In the genomic region with DNA sequence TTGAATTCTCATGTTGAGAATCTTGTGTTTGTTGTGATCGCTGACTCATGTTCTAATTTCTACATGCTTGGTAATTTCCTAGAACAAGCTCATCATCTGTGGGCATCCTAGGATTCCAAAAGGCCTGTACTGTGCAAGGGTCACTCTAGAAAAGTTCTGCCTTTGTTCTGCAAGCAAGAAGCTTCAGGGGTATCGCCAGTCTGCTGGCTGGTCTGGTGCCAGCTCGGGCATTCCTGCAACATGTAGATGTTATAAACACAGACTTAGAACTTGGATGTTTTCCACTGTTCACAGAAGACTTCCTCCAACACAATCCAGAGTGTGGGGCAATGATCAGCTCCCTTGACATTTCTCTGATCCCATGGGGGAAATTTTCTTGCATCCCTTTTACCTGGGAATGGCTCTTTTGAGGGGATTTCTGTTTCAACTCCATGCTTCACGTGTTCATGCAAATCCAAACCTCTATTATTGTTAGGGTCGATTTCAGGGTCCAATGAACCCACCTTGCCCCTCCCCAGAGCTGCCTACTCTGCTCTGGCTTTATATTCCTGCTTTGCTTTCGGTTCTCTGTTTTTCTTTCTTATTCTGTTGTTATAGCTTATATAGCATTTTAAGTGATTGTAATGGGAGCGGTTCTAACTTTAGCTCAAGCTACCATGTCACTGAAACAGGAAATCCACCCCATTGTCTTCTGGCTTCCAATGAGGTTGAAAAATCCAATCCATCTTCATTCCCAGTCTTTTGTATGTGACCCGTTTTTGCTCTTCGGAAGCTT, we compare ENCODE assay signal across 13 cellular contexts. TPM values are rescaled to one million over a fixed set of nuclear protein-coding genes. Genes with fewer than 3 reads are reported as not detected.
DNase-seq lines count a peak whose midpoint lies in the region; ATAC-seq and TF ChIP-seq lines count a peak whose summit lies in the region.
"Had no signal": no experiment of that assay in that cellular context is flagged by ENCODE, and none has a peak within 500 bp of the region (broad histone marks: within the 10 kb centered on the region; RNA-seq: fewer than 3 reads in every experiment).

No MANE protein-coding gene starts in this region.

- H3K27ac ChIP-seq in BLaER1: no peak overlapping the region
- no peak overlapping the region for H3K27ac ChIP-seq in OCI-LY3 (ENCODE audit: low read length)
- H3K27ac ChIP-seq in PC-9: no peak overlapping the region
- H3K27ac ChIP-seq: ovary had no signal

- BruUV-seq in PC-9 (replicated peaks; lab: Mats Ljungman, UMichigan): no TSS peak

- H3K9ac ChIP-seq in BLaER1 (no peak overlapping the region), OCI-LY3 (ENCODE audit: low read length) (no peak overlapping the region)

- DNase-seq in fibroblast of mammary gland (ENCODE audit: low read depth): peak; percentile 65
- no peak for DNase-seq in omental fat pad (ENCODE audit: low spot score)
- no peak for DNase-seq in PC-9
- no peak for DNase-seq in NCI-H2029 (lab: John Stamatoyannopoulos, UW)
- DNase-seq: activated CD4-positive, alpha-beta memory T cell treated with anti-CD3 and anti-CD28 coated beads for 36 hours; CD4-positive, alpha-beta memory T cell; effector CD8-positive, alpha-beta T cell; ovary had no signal

- peaks cover 8% of the 10 kb centered on the region for H3K36me3 ChIP-seq in BLaER1
- no peaks in the 10 kb centered on the region for H3K36me3 ChIP-seq in OCI-LY3 (replicated peaks; ENCODE audit: low read depth, low read length)
- no peaks in the 10 kb centered on the region for H3K36me3 ChIP-seq in PC-9 (ENCODE audit: low read depth)
- H3K36me3 ChIP-seq: ovary had no signal

- H3K4me1 ChIP-seq in BLaER1: peaks cover 46% of the 10 kb centered on the region
- peaks cover 10% of the 10 kb centered on the region for H3K4me1 ChIP-seq in OCI-LY3 (ENCODE audit: low read length)
- no peaks in the 10 kb centered on the region for H3K4me1 ChIP-seq in PC-9 (replicated peaks; ENCODE audit: insufficient read depth)

- H3K4me2 ChIP-seq in BLaER1 (peak overlapping the region; percentile 59), OCI-LY3 (ENCODE audit: low read length) (peak overlapping the region; percentile 7; the same call in 1 of the 2 replicates), PC-9 (no peak overlapping the region)

- no peak overlapping the region for H3K4me3 ChIP-seq in BLaER1
- no peak overlapping the region for H3K4me3 ChIP-seq in OCI-LY3 (ENCODE audit: low read length)
- H3K4me3 ChIP-seq in fibroblast of mammary gland (ENCODE audit: control insufficient read depth, low read depth, low read length): no peak overlapping the region
- no peak overlapping the region for H3K4me3 ChIP-seq in PC-9
- H3K4me3 ChIP-seq: ovary, tibial nerve had no signal

- H2AFZ ChIP-seq in OCI-LY3 (ENCODE audit: low read depth, low read length) (no peak overlapping the region), PC-9 (no peak overlapping the region)

- peaks cover 59% of the 10 kb centered on the region for H4K20me1 ChIP-seq in BLaER1
- peaks cover 27% of the 10 kb centered on the region for H4K20me1 ChIP-seq in OCI-LY3 (ENCODE audit: insufficient read depth, low read length)
- no peaks in the 10 kb centered on the region; the same call in 1 of the 2 replicates for H4K20me1 ChIP-seq in PC-9 (ENCODE audit: insufficient read depth)

- ATAC-seq in omental fat pad (ENCODE audit: low FRiP score): peak; percentile 44
- ATAC-seq in GM19324 (IDR thresholded peaks at IDR 0.05; ENCODE audit: low FRiP score, unreplicated experiment): no peak
- no peak for ATAC-seq in GM21529 (IDR thresholded peaks at IDR 0.05; ENCODE audit: unreplicated experiment)

- no peaks in the 10 kb centered on the region for H3K27me3 ChIP-seq in BLaER1
- no peaks in the 10 kb centered on the region for H3K27me3 ChIP-seq in OCI-LY3 (ENCODE audit: low read depth, low read length)
- H3K27me3 ChIP-seq in PC-9 (ENCODE audit: insufficient read depth, low read depth): no peaks in the 10 kb centered on the region
- H3K27me3 ChIP-seq: ovary, tibial nerve had no signal

- CTCF ChIA-PET in PC-9 (lab: Charles Lee): interaction anchor here (0.6 to 0.8 kb wide), 2 partner anchors 31 to 67 kb away, joined by 3 to 4 read pairs; no protein-coding TSS in a partner anchor

- H3K9me3 ChIP-seq in BLaER1 (no peaks in the 10 kb centered on the region; the same call in 1 of the 2 replicates), OCI-LY3 (ENCODE audit: insufficient read depth, low read length) (no peaks in the 10 kb centered on the region), PC-9 (ENCODE audit: insufficient read depth, low read depth) (no peaks in the 10 kb centered on the region)
- H3K9me3 ChIP-seq: ovary, tibial nerve had no signal

- H3K9me2 ChIP-seq in PC-9 (ENCODE audit: insufficient read depth): no peaks in the 10 kb centered on the region

- H3K79me2 ChIP-seq in OCI-LY3 (ENCODE audit: low read length) (peaks cover 42% of the 10 kb centered on the region), PC-9 (ENCODE audit: low read depth) (peaks cover 5% of the 10 kb centered on the region)

- H3F3A ChIP-seq in PC-9 (ENCODE audit: insufficient read depth, low read depth): peaks cover 3% of the 10 kb centered on the region; the same call in 1 of the 2 replicates

- POLR2A ChIA-PET in PC-9 (lab: Charles Lee; ENCODE audit: unreplicated experiment): no interaction called here

- intact Hi-C loops in PC-9 (cut with micrococcal nuclease; ENCODE audit: unreplicated experiment): no loop called here

- TF ChIP-seq CTCF in OCI-LY3 (IDR thresholded peaks at IDR 0.05; ENCODE audit: low read depth, low read length): no peak
- no peak for TF ChIP-seq CTCF in fibroblast of mammary gland (conservative IDR thresholded peaks at IDR 0.05; ENCODE audit: control insufficient read depth, insufficient read depth, low read depth, low read length)
- TF ChIP-seq CTCF in omental fat pad (IDR thresholded peaks at IDR 0.05): no peak
- no peak for TF ChIP-seq CTCF in PC-9 (conservative IDR thresholded peaks at IDR 0.05)

RNA-seq across cellular contexts. Expression of gene UBE2O, which starts 25.3 kb away (rescaled TPM):
- total RNA-seq in omental fat pad: 10 to 100 TPM; 12.5 to 27.5 (median 20.0) TPM
- total RNA-seq in PC-9 (2021): 27.4 and 28.0 TPM in 2 replicates

RNA-seq across cellular contexts. Expression of gene AANAT, which starts 39.8 kb away (rescaled TPM):
- not detected for total RNA-seq in omental fat pad
- 0.65 TPM in 1 of 2 replicates, not detected in the other for total RNA-seq in PC-9 (2021)
- total RNA-seq: activated CD4-positive, alpha-beta memory T cell treated with anti-CD3 and anti-CD28 coated beads for 36 hours; CD4-positive, alpha-beta memory T cell; ovary; tibial nerve had no signal

RNA-seq across cellular contexts. Expression of gene SPHK1, which starts 43.2 kb away (rescaled TPM):
- total RNA-seq in omental fat pad: 100 to 1,000 TPM in 1 of 4 donors, 10 to 100 TPM in 2, 1 to 10 TPM in 1; 8.7 to 107 (median 17.5) TPM
- total RNA-seq in PC-9 (2021): 5.5 and 9.3 TPM in 2 replicates
